Comparison of ENCODE assay signal across 9 cellular contexts in the genomic region with DNA sequence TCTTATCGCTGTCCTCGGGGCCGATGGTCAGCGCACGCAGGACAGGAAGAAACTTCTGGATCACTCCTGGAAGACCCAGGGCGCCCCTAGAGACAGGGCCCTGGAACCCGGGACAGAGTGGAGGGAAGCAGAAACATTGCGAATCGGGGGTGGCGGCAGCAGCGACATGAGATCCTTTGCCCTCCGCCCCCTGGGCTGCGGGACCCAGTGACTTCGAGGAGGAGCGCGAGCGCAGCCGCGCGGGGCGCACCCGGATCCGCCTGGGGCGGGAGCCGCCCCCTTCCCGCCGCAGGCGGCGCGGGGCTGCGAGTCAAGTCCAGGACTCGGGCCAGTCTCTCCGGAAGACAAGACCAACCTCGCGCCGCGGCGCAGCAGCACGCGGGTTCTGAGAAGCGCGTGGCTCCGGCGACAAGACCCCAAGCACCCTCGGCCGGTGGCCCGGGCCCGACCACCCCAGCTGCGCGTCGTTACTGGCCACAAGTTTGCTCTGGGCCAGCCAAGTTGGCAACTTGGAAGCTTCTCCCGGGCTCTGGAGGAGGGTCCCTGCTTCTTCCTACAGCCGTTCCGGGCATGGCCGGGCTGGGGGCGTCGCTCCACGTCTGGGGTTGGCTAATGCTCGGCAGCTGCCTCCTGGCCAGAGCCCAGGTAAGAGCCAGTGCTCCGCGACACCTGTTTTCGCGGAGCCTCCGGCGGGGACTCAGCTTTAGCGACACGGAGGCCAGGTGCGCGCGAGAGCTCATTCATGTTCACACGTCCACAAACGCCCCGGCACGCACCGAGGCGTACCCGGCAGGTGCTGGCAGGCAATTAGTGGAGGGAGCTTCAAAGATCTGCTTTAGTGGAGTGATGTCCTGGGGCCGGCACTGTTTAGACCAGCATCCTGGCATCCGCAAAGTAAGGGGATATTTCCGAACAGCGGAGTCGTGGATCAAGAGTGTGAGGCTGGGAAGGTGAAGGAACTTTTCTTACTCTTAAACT. TPM values are rescaled to one million over a fixed set of nuclear protein-coding genes. Genes with fewer than 3 reads are reported as not detected.
A peak's percentile ranks its signal among the peaks of the same experiment; 100 is the strongest.
DNase-seq lines count a peak whose midpoint lies in the region; ATAC-seq and TF ChIP-seq lines count a peak whose summit lies in the region.
"Had no signal": no experiment of that assay in that cellular context is flagged by ENCODE, and none has a peak within 500 bp of the region (broad histone marks: within the 10 kb centered on the region; RNA-seq: fewer than 3 reads in every experiment).

A gene with protein sequence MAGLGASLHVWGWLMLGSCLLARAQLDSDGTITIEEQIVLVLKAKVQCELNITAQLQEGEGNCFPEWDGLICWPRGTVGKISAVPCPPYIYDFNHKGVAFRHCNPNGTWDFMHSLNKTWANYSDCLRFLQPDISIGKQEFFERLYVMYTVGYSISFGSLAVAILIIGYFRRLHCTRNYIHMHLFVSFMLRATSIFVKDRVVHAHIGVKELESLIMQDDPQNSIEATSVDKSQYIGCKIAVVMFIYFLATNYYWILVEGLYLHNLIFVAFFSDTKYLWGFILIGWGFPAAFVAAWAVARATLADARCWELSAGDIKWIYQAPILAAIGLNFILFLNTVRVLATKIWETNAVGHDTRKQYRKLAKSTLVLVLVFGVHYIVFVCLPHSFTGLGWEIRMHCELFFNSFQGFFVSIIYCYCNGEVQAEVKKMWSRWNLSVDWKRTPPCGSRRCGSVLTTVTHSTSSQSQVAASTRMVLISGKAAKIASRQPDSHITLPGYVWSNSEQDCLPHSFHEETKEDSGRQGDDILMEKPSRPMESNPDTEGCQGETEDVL (plus strand): TSS at position 319 of the 978 bp plus-strand sequence. CDS start 252 bp downstream, at position 571.

- H2BK15ac ChIP-seq in mesenchymal stem cell (ENCODE audit: low read depth, poor library complexity, severe bottlenecking): no peak within 1 kb of the TSS

- H3K4me3 ChIP-seq in mesenchymal stem cell (ENCODE audit: insufficient read depth in 1 of 2, low read depth in 1 of 2, low read length in 2 of 2): peak within 1 kb of the TSS; percentile 52 to 63

- no peaks in the 10 kb centered on the region for H3K9me3 ChIP-seq in mesenchymal stem cell (ENCODE audit: control insufficient read depth, low read length)

- peaks cover 10% of the 10 kb centered on the region for H3K4me1 ChIP-seq in mesenchymal stem cell (ENCODE audit: control insufficient read depth, insufficient read depth, low read depth, low read length)

- H3K23ac ChIP-seq in mesenchymal stem cell (ENCODE audit: low read length in 2 of 2): no peak within 1 kb of the TSS

- ATAC-seq in GM21619 (IDR thresholded peaks at IDR 0.05; ENCODE audit: unreplicated experiment) (no peak), GM21737 (IDR thresholded peaks at IDR 0.05; ENCODE audit: unreplicated experiment) (no peak), GM19463 (IDR thresholded peaks at IDR 0.05; ENCODE audit: unreplicated experiment) (no peak), GM19452 (IDR thresholded peaks at IDR 0.05; ENCODE audit: unreplicated experiment) (no peak)

- H3K4me2 ChIP-seq in mesenchymal stem cell (ENCODE audit: low read length, poor library complexity, severe bottlenecking): peak within 1 kb of the TSS; percentile 98

- WGBS in mesenchymal stem cell: 5% methylated on average over 78 of the region's 82 CpGs

- H3K27ac Mint-ChIP-seq in brain: no peak within 1 kb of the TSS

- no peaks in the 10 kb centered on the region for H3K79me1 ChIP-seq in mesenchymal stem cell (replicated peaks; ENCODE audit: low read length, poor library complexity, severe bottlenecking)

- H3K4me3 Mint-ChIP-seq in brain: peak within 1 kb of the TSS; percentile 75 to 82 (median 79)

- no peak within 1 kb of the TSS for H4K8ac ChIP-seq in mesenchymal stem cell (ENCODE audit: low read length)

- DNase-seq in AG08396 (ENCODE audit: low spot score): peak; percentile 28
- peak; percentile 87 for DNase-seq in NCI-H1105 treated with DMSO at 0.1 percent for 48 hours (lab: John Stamatoyannopoulos, UW)
- no peak for DNase-seq in mesenchymal stem cell
- DNase-seq: stimulated activated CD4-positive, alpha-beta T cell treated with anti-CD3 and anti-CD28 coated beads, Interleukin-4, amount 100 ng/mL, for 1 hour had no signal

- H3K27ac ChIP-seq in mesenchymal stem cell (ENCODE audit: low read length, poor library complexity, severe bottlenecking): no peak within 1 kb of the TSS

- peaks cover 37 to 62% of the 10 kb centered on the region in 2 experiments for H3K27me3 ChIP-seq in mesenchymal stem cell (ENCODE audit: control insufficient read depth in 1 of 2, insufficient read depth in 1 of 2, low read length in 2 of 2)

- H2BK5ac ChIP-seq in mesenchymal stem cell (ENCODE audit: low read depth, low read length, poor library complexity, severe bottlenecking): no peak within 1 kb of the TSS

- no peak within 1 kb of the TSS for H2AFZ ChIP-seq in mesenchymal stem cell (ENCODE audit: low read depth, low read length)

- no peak within 1 kb of the TSS for H3K14ac ChIP-seq in mesenchymal stem cell (ENCODE audit: low read length in 2 of 2)

- no peak within 1 kb of the TSS for H3K18ac ChIP-seq in mesenchymal stem cell (ENCODE audit: low read depth in 1 of 2, low read length in 2 of 2)

- no peak within 1 kb of the TSS for H2AK5ac ChIP-seq in mesenchymal stem cell (ENCODE audit: low read length, severe bottlenecking)

- H2BK120ac ChIP-seq in mesenchymal stem cell (ENCODE audit: low read depth, low read length): no peak within 1 kb of the TSS

- no peak within 1 kb of the TSS for H4K91ac ChIP-seq in mesenchymal stem cell (ENCODE audit: low read length)

- H3K9me3 Mint-ChIP-seq in brain: peaks cover 0 to 3% (median 0%) of the 10 kb centered on the region in 5 experiments

- H3K4me1 Mint-ChIP-seq in brain: peaks cover 7% of the 10 kb centered on the region

- H3K36me3 ChIP-seq in mesenchymal stem cell (ENCODE audit: control insufficient read depth in 1 of 2, insufficient read depth in 2 of 2, low read depth in 1 of 2, low read length in 2 of 2): no peaks in the 10 kb centered on the region

- peaks cover 5% of the 10 kb centered on the region for H3K27me3 Mint-ChIP-seq in brain

- H3K4ac ChIP-seq in mesenchymal stem cell (ENCODE audit: low read depth in 1 of 2, low read length in 2 of 2): no peak within 1 kb of the TSS

- no peak within 1 kb of the TSS for H3K9ac ChIP-seq in mesenchymal stem cell (ENCODE audit: low read length)

- H3K36me3 Mint-ChIP-seq in brain: no peaks in the 10 kb centered on the region

- H2BK12ac ChIP-seq in mesenchymal stem cell (ENCODE audit: low read length in 2 of 2): no peak within 1 kb of the TSS

- no peak for TF ChIP-seq CTCF in brain (conservative IDR thresholded peaks at IDR 0.05)

RNA-seq across cellular contexts. Expression of the gene that starts here (rescaled TPM):
- polyA plus RNA-seq in brain (ENCODE audit: insufficient read depth, low read depth, low replicate concordance): 0.37 TPM
- not detected for polyA plus RNA-seq in mesenchymal stem cell (2013, experiment 1 of 2)
- not detected for polyA plus RNA-seq in mesenchymal stem cell (2013, experiment 2 of 2)
